1 cellular context compared by ENCODE assay signal in genomic region chr5:151812757-151813309, GRCh38.
TF ChIP-seq lines count a peak whose summit lies in the region.

No MANE protein-coding gene starts in this region.

TF ChIP-seq in HepG2, 621 proteins besides CTCF, POLR2A, EP300 and RAD21:
- TF ChIP-seq ZFP37 (CRISPR knock-in tag; IDR thresholded peaks at IDR 0.05; ENCODE audit: borderline replicate concordance) (no peak), NFATC3 (CRISPR knock-in tag; IDR thresholded peaks at IDR 0.05) (no peak), ZFP41 (CRISPR knock-in tag; IDR thresholded peaks at IDR 0.05; ENCODE audit: borderline replicate concordance) (no peak), ZNF460 (CRISPR knock-in tag; IDR thresholded peaks at IDR 0.05; ENCODE audit: borderline replicate concordance) (no peak), ZNF253 (CRISPR knock-in tag; IDR thresholded peaks at IDR 0.05; ENCODE audit: borderline replicate concordance) (no peak), EEA1 (CRISPR knock-in tag; IDR thresholded peaks at IDR 0.05; ENCODE audit: borderline replicate concordance) (no peak), RNF2 (conservative IDR thresholded peaks at IDR 0.05; ENCODE audit: low read depth) (no peak), YY1 (IDR thresholded peaks at IDR 0.05; ENCODE audit: insufficient read depth, insufficient replicate concordance, low read depth, low read length) (no peak), RXRA (CRISPR knock-in tag; IDR thresholded peaks at IDR 0.05) (no peak), WIZ (CRISPR knock-in tag; IDR thresholded peaks at IDR 0.05) (no peak), SMYD3 (CRISPR knock-in tag; IDR thresholded peaks at IDR 0.05) (no peak), TOE1 (CRISPR knock-in tag; IDR thresholded peaks at IDR 0.05) (no peak), THRA (CRISPR knock-in tag; IDR thresholded peaks at IDR 0.05; ENCODE audit: borderline replicate concordance) (no peak), CEBPB (IDR thresholded peaks at IDR 0.05; ENCODE audit: borderline replicate concordance, low read depth, low read length) (no peak), XBP1 (CRISPR knock-in tag; IDR thresholded peaks at IDR 0.05) (no peak), GTF3A (CRISPR knock-in tag; conservative IDR thresholded peaks at IDR 0.05) (no peak)
